Comparison of ENCODE assay signal across 11 cellular contexts in genomic region chr2:241666627-241667400, GRCh38.
DNase-seq lines count a peak whose midpoint lies in the region; TF ChIP-seq lines count a peak whose summit lies in the region.
"Had no signal": no experiment of that assay in that cellular context is flagged by ENCODE, and none has a peak within 500 bp of the region (broad histone marks: within the 10 kb centered on the region; RNA-seq: fewer than 3 reads in every experiment).

No MANE protein-coding gene starts in this region.

- peak overlapping the region in 2 of 3 experiments; percentile 47 to 79 for H3K27ac Mint-ChIP-seq in nephron
- H3K27ac Mint-ChIP-seq: natural killer cell had no signal

- peak overlapping the region; percentile 17 for H3K4me3 ChIP-seq in brain microvascular endothelial cell (ENCODE audit: low read depth, low read length)
- H3K4me3 ChIP-seq: SK-N-MC, uterus had no signal

- H3K9me3 Mint-ChIP-seq in nephron: no peaks in the 10 kb centered on the region
- H3K9me3 Mint-ChIP-seq: natural killer cell had no signal

- peak; percentile 72 for DNase-seq in NCI-H2227 treated with DMSO at 0.1 percent for 48 hours (lab: John Stamatoyannopoulos, UW)
- DNase-seq in brain microvascular endothelial cell: peak; percentile 65
- no peak for DNase-seq in cerebellar nuclear complex (lab: John Stamatoyannopoulos, UW)
- no peak for DNase-seq in NCI-H1048 (lab: John Stamatoyannopoulos, UW)
- no peak for DNase-seq in amygdala (lab: John Stamatoyannopoulos, UW)
- DNase-seq: activated gamma-delta T cell; natural killer cell; stimulated activated CD4-positive, alpha-beta T cell treated with anti-CD3 and anti-CD28 coated beads, Interleukin-4, amount 100 ng/mL, for 1 hour; uterus had no signal

- H3K4me1 Mint-ChIP-seq in nephron: peaks cover 18% of the 10 kb centered on the region

- in situ Hi-C loops in brain microvascular endothelial cell (cut with HindIII; ENCODE audit: low pct_ligation_motif_present, low sequenced_read_pairs): no loop called here

- H3K36me3 Mint-ChIP-seq in nephron (ENCODE audit: low read depth): peaks cover 40% of the 10 kb centered on the region
- H3K36me3 Mint-ChIP-seq: natural killer cell had no signal

- no peaks in the 10 kb centered on the region for H3K27me3 ChIP-seq in brain microvascular endothelial cell (replicated peaks)
- H3K27me3 ChIP-seq: uterus had no signal

- peak overlapping the region; percentile 25 for H3K27ac ChIP-seq in brain microvascular endothelial cell
- H3K27ac ChIP-seq: SK-N-MC, uterus had no signal

- peak; percentile 15 for TF ChIP-seq CTCF in brain microvascular endothelial cell (IDR thresholded peaks at IDR 0.05; ENCODE audit: low read depth, low read length, missing control alignments)
- no peak for TF ChIP-seq CTCF in nephron (IDR thresholded peaks at IDR 0.05; ENCODE audit: unreplicated experiment in 3 of 3)

- peak overlapping the region in 1 of 3 experiments; percentile 52 for H3K4me3 Mint-ChIP-seq in nephron
- H3K4me3 Mint-ChIP-seq: natural killer cell had no signal

- H3K36me3 ChIP-seq in brain microvascular endothelial cell (replicated peaks): peaks cover 25% of the 10 kb centered on the region
- H3K36me3 ChIP-seq: uterus had no signal

- no peaks in the 10 kb centered on the region for H3K27me3 Mint-ChIP-seq in nephron (ENCODE audit: low read depth)

Comparison
In these comparisons a context has a peak if more than half of its experiments do, and no peak if none do; other contexts are left out.
1. DNase-seq: peak in NCI-H2227 treated with DMSO at 0.1 percent for 48 hours (single experiment) and brain microvascular endothelial cell (single experiment); none in cerebellar nuclear complex (0 of 2), NCI-H1048 (single experiment) and amygdala (0 of 56).